23 cellular contexts compared by ENCODE assay signal in genomic region chr4:127247293-127247952, GRCh38.
"Had no signal": no experiment of that assay in that cellular context is flagged by ENCODE, and none has a peak within 500 bp of the region (broad histone marks: within the 10 kb centered on the region; RNA-seq: fewer than 3 reads in every experiment).

No MANE protein-coding gene starts in this region.

- H3K4me1 ChIP-seq: colonic mucosa, esophagus squamous epithelium, gastrocnemius medialis, heart right ventricle, left lung, lower lobe of right lung had no signal

- H3K9me3 Mint-ChIP-seq: endodermal cell had no signal

- H3K4me3 Mint-ChIP-seq: dendritic cell treated with granulocyte-macrophage colony-stimulating factor and Interleukin-4, amounts not matched to agents 40 ng/mL and 50 ng/mL, for 4 days; effector memory CD8-positive, alpha-beta T cell; endodermal cell; naive thymus-derived CD4-positive, alpha-beta T cell had no signal

- H3K27me3 ChIP-seq: colonic mucosa, esophagus squamous epithelium, gastrocnemius medialis, heart right ventricle, left lung had no signal

- DNase-seq: colonic mucosa; cortex of kidney; effector CD8-positive, alpha-beta T cell; effector memory CD8-positive, alpha-beta T cell; endodermal cell; erythroblast; esophagus squamous epithelium; foreskin fibroblast; foreskin melanocyte; gastrocnemius medialis; glutamatergic neuron; head of caudate nucleus; heart right ventricle; hippocampal formation; left cardiac atrium; left lung; left ventricle myocardium superior; lower lobe of right lung; mesendoderm; midbrain; naive thymus-derived CD4-positive, alpha-beta T cell had no signal

- H3K36me3 ChIP-seq: colonic mucosa, esophagus squamous epithelium, gastrocnemius medialis, heart right ventricle, left lung, lower lobe of right lung had no signal

- H3K27me3 Mint-ChIP-seq: dendritic cell treated with granulocyte-macrophage colony-stimulating factor and Interleukin-4, amounts not matched to agents 40 ng/mL and 50 ng/mL, for 4 days; effector memory CD8-positive, alpha-beta T cell; naive thymus-derived CD4-positive, alpha-beta T cell had no signal

- H3K4me3 ChIP-seq: colonic mucosa, esophagus squamous epithelium, gastrocnemius medialis, heart right ventricle, left lung, lower lobe of right lung had no signal

- H3K27ac Mint-ChIP-seq: dendritic cell treated with granulocyte-macrophage colony-stimulating factor and Interleukin-4, amounts not matched to agents 40 ng/mL and 50 ng/mL, for 4 days; effector memory CD8-positive, alpha-beta T cell; endodermal cell; naive thymus-derived CD4-positive, alpha-beta T cell had no signal

- H3K4me1 Mint-ChIP-seq: endodermal cell had no signal

- H3K36me3 Mint-ChIP-seq: naive thymus-derived CD4-positive, alpha-beta T cell had no signal

- H3K27ac ChIP-seq: colonic mucosa, epithelial cell of prostate, esophagus squamous epithelium, gastrocnemius medialis, heart right ventricle, left lung, lower lobe of right lung had no signal

- H3K9me3 ChIP-seq: colonic mucosa, esophagus squamous epithelium, gastrocnemius medialis, heart right ventricle, left lung, lower lobe of right lung had no signal
